ENCODE assay signal across 20 cellular contexts in genomic region chr16:4604401-4604800, GRCh38. TPM values are rescaled to one million over a fixed set of nuclear protein-coding genes. Genes with fewer than 3 reads are reported as not detected.
A peak's percentile ranks its signal among the peaks of the same experiment; 100 is the strongest.
DNase-seq lines count a peak whose midpoint lies in the region; ATAC-seq and TF ChIP-seq lines count a peak whose summit lies in the region.
"Had no signal": no experiment of that assay in that cellular context is flagged by ENCODE, and none has a peak within 500 bp of the region (broad histone marks: within the 10 kb centered on the region; RNA-seq: fewer than 3 reads in every experiment).

No MANE protein-coding gene starts in this region.

- DNase-seq in GM13976 (ENCODE audit: low spot score) (peak; percentile 28), endodermal cell (peak; percentile 53), type B pancreatic cell (ENCODE audit: extremely low spot score, unreplicated experiment) (no peak), NCI-H82 (lab: John Stamatoyannopoulos, UW) (no peak), kidney tubule cell (ENCODE audit: low spot score) (no peak)
- no peak for DNase-seq in activated CD8-positive, alpha-beta T cell treated with anti-CD3 and anti-CD28 coated beads for 36 hours
- DNase-seq: ACHN; BE2C; CD4-positive, alpha-beta memory T cell; DMS153; DMS79; GDM1; IMR-90 had no signal

- intact Hi-C loops in activated CD8-positive, alpha-beta T cell treated with anti-CD3 and anti-CD28 coated beads for 36 hours (cut with micrococcal nuclease), result no loop called here

- H3K4me3 ChIP-seq in HEK293 (ENCODE audit: low read depth, low read length) (no peak overlapping the region), endodermal cell (ENCODE audit: low read length) (no peak overlapping the region)
- H3K4me3 ChIP-seq: HAP-1, K562 had no signal

- WGBS in endodermal cell (ENCODE audit: insufficient coverage in 1 of 2, insufficient read length in 1 of 2), 2 experiments, result 87 to 89% methylated on average over 13 to 15 of the region's 15 CpGs

- POLR2A ChIA-PET in HEK293 (lab: Yijun Ruan, JAX), result no interaction called here
- POLR2A ChIA-PET in activated CD8-positive, alpha-beta T cell treated with anti-CD3 and anti-CD28 coated beads for 36 hours (lab: Charles Lee), result interaction anchor here (0.6 kb wide), 1 partner anchor 9 kb away, joined by 3 read pairs; no protein-coding TSS in a partner anchor

- H3K4me3 Mint-ChIP-seq in endodermal cell, result no peak overlapping the region
- no peak overlapping the region for H3K4me3 Mint-ChIP-seq in type B pancreatic cell
- no peak overlapping the region for H3K4me3 Mint-ChIP-seq in activated CD8-positive, alpha-beta T cell treated with anti-CD3 and anti-CD28 coated beads for 36 hours
- H3K4me3 Mint-ChIP-seq: CD14-positive monocyte; CD4-positive, alpha-beta memory T cell had no signal

- H3K9me3 Mint-ChIP-seq in endodermal cell (no peaks in the 10 kb centered on the region), type B pancreatic cell (no peaks in the 10 kb centered on the region)
- H3K9me3 Mint-ChIP-seq in activated CD8-positive, alpha-beta T cell treated with anti-CD3 and anti-CD28 coated beads for 36 hours, result no peaks in the 10 kb centered on the region
- H3K9me3 Mint-ChIP-seq: CD14-positive monocyte; CD4-positive, alpha-beta memory T cell had no signal

- H3K9me3 ChIP-seq in HEK293 (ENCODE audit: control insufficient read depth, insufficient read depth, low read depth, low read length), result no peaks in the 10 kb centered on the region
- H3K9me3 ChIP-seq in endodermal cell (ENCODE audit: control insufficient read depth, low read length), result no peaks in the 10 kb centered on the region
- H3K9me3 ChIP-seq: BE2C, HAP-1 had no signal

- H3K4me1 ChIP-seq in HEK293 (ENCODE audit: control insufficient read depth, insufficient read depth, low read length) (no peaks in the 10 kb centered on the region), endodermal cell (ENCODE audit: control insufficient read depth, insufficient read depth, low read length) (no peaks in the 10 kb centered on the region)
- H3K4me1 ChIP-seq: BE2C, HAP-1 had no signal

- H3K27me3 Mint-ChIP-seq in endodermal cell (ENCODE audit: insufficient read depth) (no peaks in the 10 kb centered on the region), type B pancreatic cell (no peaks in the 10 kb centered on the region)
- H3K27me3 Mint-ChIP-seq in activated CD8-positive, alpha-beta T cell treated with anti-CD3 and anti-CD28 coated beads for 36 hours, result no peaks in the 10 kb centered on the region

- no peak overlapping the region for H3K27ac Mint-ChIP-seq in endodermal cell
- peak overlapping the region; percentile 66 for H3K27ac Mint-ChIP-seq in type B pancreatic cell
- H3K27ac Mint-ChIP-seq in activated CD8-positive, alpha-beta T cell treated with anti-CD3 and anti-CD28 coated beads for 36 hours, result no peak overlapping the region
- H3K27ac Mint-ChIP-seq: CD4-positive, alpha-beta memory T cell had no signal

- H3K36me3 Mint-ChIP-seq in endodermal cell (ENCODE audit: low read depth) (peaks cover 7% of the 10 kb centered on the region), type B pancreatic cell (peaks cover 4% of the 10 kb centered on the region)
- H3K36me3 Mint-ChIP-seq in activated CD8-positive, alpha-beta T cell treated with anti-CD3 and anti-CD28 coated beads for 36 hours (ENCODE audit: low read depth), result no peaks in the 10 kb centered on the region
- H3K36me3 Mint-ChIP-seq: CD4-positive, alpha-beta memory T cell had no signal

- CTCF ChIA-PET in HEK293 (lab: Yijun Ruan, JAX), result no interaction called here
- CTCF ChIA-PET in activated CD8-positive, alpha-beta T cell treated with anti-CD3 and anti-CD28 coated beads for 36 hours (lab: Charles Lee), result no interaction called here

- no peak for ATAC-seq in activated CD8-positive, alpha-beta T cell treated with anti-CD3 and anti-CD28 coated beads for 36 hours

- no peaks in the 10 kb centered on the region for H3K27me3 ChIP-seq in endodermal cell (ENCODE audit: control insufficient read depth, insufficient read depth, low read length, poor library complexity, severe bottlenecking)
- H3K27me3 ChIP-seq: BE2C had no signal

- in situ Hi-C loops in GM13976 (cut with MboI; ENCODE audit: low sequenced_read_pairs, unreplicated experiment), result no loop called here

- H3K4me1 Mint-ChIP-seq in endodermal cell (no peaks in the 10 kb centered on the region), type B pancreatic cell (ENCODE audit: unreplicated experiment) (peaks cover 4% of the 10 kb centered on the region)
- H3K4me1 Mint-ChIP-seq in activated CD8-positive, alpha-beta T cell treated with anti-CD3 and anti-CD28 coated beads for 36 hours (ENCODE audit: low read depth), result no peaks in the 10 kb centered on the region
- H3K4me1 Mint-ChIP-seq: CD4-positive, alpha-beta memory T cell had no signal

- H3K36me3 ChIP-seq in HEK293 (ENCODE audit: control insufficient read depth in 2 of 2, insufficient read depth in 1 of 2, low read length in 2 of 2) (peaks cover 0 to 20% of the 10 kb centered on the region in 2 experiments; a peak in 1 of 3 replicates), endodermal cell (ENCODE audit: control insufficient read depth, insufficient read depth, low read length) (peaks cover 8% of the 10 kb centered on the region)

- no peak overlapping the region for H3K27ac ChIP-seq in HEK293 (ENCODE audit: extremely low read depth, low read depth, low read length)
- no peak overlapping the region for H3K27ac ChIP-seq in endodermal cell (ENCODE audit: low read depth, low read length)
- H3K27ac ChIP-seq: HL-60 had no signal

- no peak overlapping the region for H3K9ac ChIP-seq in endodermal cell (ENCODE audit: extremely low read depth, low read length, poor library complexity, severe bottlenecking)

- no peak for TF ChIP-seq CTCF in GM13976 (IDR thresholded peaks at IDR 0.05; ENCODE audit: borderline replicate concordance, control extremely low read depth, extremely low read depth, insufficient read depth, missing control alignments)
- TF ChIP-seq CTCF in HEK293 (tag by site-specific recombination; IDR thresholded peaks at IDR 0.05), result no peak
- no peak for TF ChIP-seq CTCF in endodermal cell (conservative IDR thresholded peaks at IDR 0.05)
- no peak for TF ChIP-seq CTCF in type B pancreatic cell (conservative IDR thresholded peaks at IDR 0.05)
- no peak for TF ChIP-seq CTCF in activated CD8-positive, alpha-beta T cell treated with anti-CD3 and anti-CD28 coated beads for 36 hours (IDR thresholded peaks at IDR 0.05)

TF ChIP-seq in HEK293, 187 proteins besides CTCF, POLR2A, EP300 and RAD21:
- TF ChIP-seq ZNF202 (tag by site-specific recombination; IDR thresholded peaks at IDR 0.05; ENCODE audit: borderline replicate concordance) (no peak), ZIC2 (tag by site-specific recombination; IDR thresholded peaks at IDR 0.05) (peak; percentile 57), ZNF140 (tag by site-specific recombination; IDR thresholded peaks at IDR 0.05) (no peak), ZNF366 (tag by site-specific recombination; conservative IDR thresholded peaks at IDR 0.05) (no peak), ZNF521 (tag by site-specific recombination; IDR thresholded peaks at IDR 0.05) (no peak), EGR2 (tag by site-specific recombination; IDR thresholded peaks at IDR 0.05; ENCODE audit: low read depth) (no peak), ZNF658 (tag by site-specific recombination; IDR thresholded peaks at IDR 0.05) (no peak), ZNF274 (IDR thresholded peaks at IDR 0.05; ENCODE audit: low read length) (no peak), ZNF274 (tag by site-specific recombination; IDR thresholded peaks at IDR 0.05; ENCODE audit: borderline replicate concordance) (no peak), ZBTB8A (tag by site-specific recombination; IDR thresholded peaks at IDR 0.05) (no peak)

RNA-seq across cellular contexts. Expression of gene UBALD1, which starts 10.3 kb away (rescaled TPM):
- 10 to 100 TPM; 46.8 to 49.6 TPM for total RNA-seq in endodermal cell
- 28.8 TPM for polyA plus RNA-seq in endodermal cell (2013, experiment 1 of 2)
- 24.7 TPM for polyA plus RNA-seq in endodermal cell (2013, experiment 2 of 2)
- total RNA-seq in type B pancreatic cell (ENCODE audit: low replicate concordance), result 49.2 and 85.9 TPM in 2 replicates
- 10 to 100 TPM; 12.2 to 13.4 TPM for total RNA-seq in activated CD8-positive, alpha-beta T cell treated with anti-CD3 and anti-CD28 coated beads for 36 hours

RNA-seq across cellular contexts. Expression of gene MGRN1, which starts 20.2 kb away (rescaled TPM):
- total RNA-seq in endodermal cell (10 to 100 TPM; 66.9 to 71.4 TPM), type B pancreatic cell (ENCODE audit: low replicate concordance) (87.9 and 88.6 TPM in 2 replicates)
- 52.3 TPM for polyA plus RNA-seq in endodermal cell (2013, experiment 1 of 2)
- 45.0 TPM for polyA plus RNA-seq in endodermal cell (2013, experiment 2 of 2)
- total RNA-seq in activated CD8-positive, alpha-beta T cell treated with anti-CD3 and anti-CD28 coated beads for 36 hours, result 10 to 100 TPM; 67.6 to 70.8 TPM

RNA-seq across cellular contexts. Expression of gene C16orf96, which starts 48.3 kb away (rescaled TPM):
- total RNA-seq in endodermal cell, result 1 to 10 TPM; 1.5 to 1.6 TPM
- 0.57 TPM for polyA plus RNA-seq in endodermal cell (2013, experiment 1 of 2)
- polyA plus RNA-seq in endodermal cell (2013, experiment 2 of 2), result 0.70 TPM
- 0.14 and 0.43 TPM in 2 replicates for total RNA-seq in type B pancreatic cell (ENCODE audit: low replicate concordance)
- under 1 TPM; 0.16 to 0.32 TPM for total RNA-seq in activated CD8-positive, alpha-beta T cell treated with anti-CD3 and anti-CD28 coated beads for 36 hours
- total RNA-seq: Daoy, HT1080, IMR-90, K562 had no signal
- polyA plus RNA-seq: CD14-positive monocyte; CD4-positive, alpha-beta memory T cell; IMR-90; K562 had no signal

Comparison
In these comparisons a context has a peak if more than half of its experiments do, and no peak if none do; other contexts are left out.
1. DNase-seq: peak in GM13976 (single experiment) and endodermal cell (single experiment); none in type B pancreatic cell (single experiment), activated CD8-positive, alpha-beta T cell treated with anti-CD3 and anti-CD28 coated beads for 36 hours (single experiment), NCI-H82 (single experiment) and kidney tubule cell (single experiment).